Comparison of ENCODE assay signal across 10 cellular contexts in genomic region chr10:48463318-48464003, GRCh38.
DNase-seq lines count a peak whose midpoint lies in the region; ATAC-seq and TF ChIP-seq lines count a peak whose summit lies in the region.
"Had no signal": no experiment of that assay in that cellular context is flagged by ENCODE, and none has a peak within 500 bp of the region (broad histone marks: within the 10 kb centered on the region; RNA-seq: fewer than 3 reads in every experiment).

No MANE protein-coding gene starts in this region.

- H4K5ac ChIP-seq in mesendoderm (ENCODE audit: low read length), result no peak overlapping the region

- WGBS in mesendoderm (ENCODE audit: extremely low coverage, insufficient coverage, low lambda C conversion rate), result no CpG with 5 or more reads among the region's 8 CpGs

- H3K4ac ChIP-seq in mesendoderm (ENCODE audit: low read depth, low read length), result no peak overlapping the region

- no peak overlapping the region for H2AK5ac ChIP-seq in mesendoderm (ENCODE audit: low read length)

- H3K23ac ChIP-seq in mesendoderm (ENCODE audit: low read length), result no peak overlapping the region

- TF ChIP-seq CTCF in colonic mucosa (IDR thresholded peaks at IDR 0.05) (no peak), glutamatergic neuron (IDR thresholded peaks at IDR 0.05; ENCODE audit: partially characterized antibody, unreplicated experiment) (no peak)

- peaks cover 1% of the 10 kb centered on the region for H3K9me3 Mint-ChIP-seq in glutamatergic neuron (ENCODE audit: unreplicated experiment)

- intact Hi-C loops in colonic mucosa (cut with DNase I), result no loop called here

- H3K36me3 ChIP-seq in colonic mucosa (no peaks in the 10 kb centered on the region), mesendoderm (ENCODE audit: control insufficient read depth, insufficient read depth, low read length) (no peaks in the 10 kb centered on the region)

- no peak overlapping the region for H3K18ac ChIP-seq in mesendoderm (ENCODE audit: low read length)

- H3K79me1 ChIP-seq in mesendoderm (ENCODE audit: low read length), result no peaks in the 10 kb centered on the region

- H3K27ac Mint-ChIP-seq in glutamatergic neuron (ENCODE audit: unreplicated experiment), result no peak overlapping the region

- DNase-seq in A172 (ENCODE audit: low spot score) (peak; percentile 14), GM03348 (ENCODE audit: low spot score) (peak; percentile 76), colonic mucosa (peak; percentile 8), mesendoderm (peak; percentile 73), glutamatergic neuron (no peak)
- DNase-seq: NCI-H1105 treated with DMSO at 0.1 percent for 48 hours had no signal

- no peak overlapping the region for H3K4me3 Mint-ChIP-seq in glutamatergic neuron (ENCODE audit: unreplicated experiment)

- peaks cover 5% of the 10 kb centered on the region for H3K36me3 Mint-ChIP-seq in glutamatergic neuron (ENCODE audit: unreplicated experiment)

- no peaks in the 10 kb centered on the region for H3K4me1 ChIP-seq in colonic mucosa
- no peaks in the 10 kb centered on the region for H3K4me1 ChIP-seq in mesendoderm (ENCODE audit: control insufficient read depth, low read depth, low read length)

- no peak overlapping the region for H2BK5ac ChIP-seq in mesendoderm (ENCODE audit: low read length)

- H4K8ac ChIP-seq in mesendoderm (ENCODE audit: low read depth, low read length), result no peak overlapping the region

- no peak overlapping the region for H3K4me2 ChIP-seq in mesendoderm (ENCODE audit: low read length)
- H3K4me2 ChIP-seq: PC-9 had no signal

- no peak overlapping the region for H2BK120ac ChIP-seq in mesendoderm (ENCODE audit: low read depth, low read length)

- H3K56ac ChIP-seq in mesendoderm (ENCODE audit: low read length), result peak overlapping the region; percentile 52

- H3K79me2 ChIP-seq in mesendoderm (ENCODE audit: control insufficient read depth, insufficient read depth, low read length), result no peaks in the 10 kb centered on the region

- H3K9me3 ChIP-seq in colonic mucosa, result no peaks in the 10 kb centered on the region

- no peak overlapping the region for H3K4me3 ChIP-seq in colonic mucosa
- no peak overlapping the region for H3K4me3 ChIP-seq in mesendoderm (ENCODE audit: low read length)
- H3K4me3 ChIP-seq: PC-9 had no signal

- H3K27ac ChIP-seq in colonic mucosa (no peak overlapping the region), mesendoderm (ENCODE audit: low read depth, low read length) (no peak overlapping the region)
- H3K27ac ChIP-seq: PC-9 had no signal

- ATAC-seq in GM18909 (IDR thresholded peaks at IDR 0.05; ENCODE audit: poor library complexity, unreplicated experiment), result no peak
- no peak for ATAC-seq in GM19452 (IDR thresholded peaks at IDR 0.05; ENCODE audit: unreplicated experiment)
- no peak for ATAC-seq in GM19035 (IDR thresholded peaks at IDR 0.05; ENCODE audit: unreplicated experiment)

- no peaks in the 10 kb centered on the region for H3K4me1 Mint-ChIP-seq in glutamatergic neuron (ENCODE audit: low read depth, unreplicated experiment)

- peaks cover 9% of the 10 kb centered on the region for H3K27me3 ChIP-seq in colonic mucosa
- no peaks in the 10 kb centered on the region for H3K27me3 ChIP-seq in mesendoderm (ENCODE audit: insufficient read depth, low read length, poor library complexity)

- peaks cover 5% of the 10 kb centered on the region for H3K27me3 Mint-ChIP-seq in glutamatergic neuron (ENCODE audit: unreplicated experiment)

- H3K9ac ChIP-seq in colonic mucosa (ENCODE audit: low read depth in 2 of 2, low read length in 2 of 2), result no peak overlapping the region
- H3K9ac ChIP-seq in mesendoderm (ENCODE audit: low read length), result no peak overlapping the region

- no peak overlapping the region for H2BK15ac ChIP-seq in mesendoderm (replicated peaks; ENCODE audit: low read depth)
